In the genomic region with DNA sequence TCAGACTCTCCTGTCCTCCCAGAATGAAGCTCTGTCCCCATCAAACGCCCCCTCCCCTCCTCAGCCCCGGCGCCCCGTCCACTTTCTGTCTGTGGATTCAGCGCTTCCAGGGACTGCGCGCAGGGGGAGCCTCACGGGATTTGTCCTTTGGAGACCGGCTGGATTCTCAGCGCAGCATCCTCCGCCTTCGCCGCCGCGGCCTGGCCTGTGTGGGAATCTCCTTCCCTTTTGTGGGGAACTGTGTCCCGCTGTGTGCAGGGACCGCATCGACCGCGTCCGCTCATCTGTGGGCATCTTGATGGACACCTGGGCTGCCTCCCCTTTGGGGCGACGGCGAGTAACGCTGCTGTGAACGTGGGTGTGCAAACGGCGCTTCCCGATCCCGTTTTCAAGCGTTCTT, we compare ENCODE assay signal across 1 cellular context.
TF ChIP-seq lines count a peak whose summit lies in the region.

No MANE protein-coding gene starts in this region.

TF ChIP-seq in HepG2, 621 proteins besides CTCF, POLR2A, EP300 and RAD21:
- TF ChIP-seq ZNF737 (CRISPR knock-in tag; IDR thresholded peaks at IDR 0.05; ENCODE audit: borderline replicate concordance) (no peak), AGO2 (optimal IDR thresholded peaks at IDR 0.05; ENCODE audit: low read depth, low read length) (peak; percentile 48)
